In genomic region chr4:97153042-97153441, GRCh38 we compare ENCODE assay signal across 11 cellular contexts.
DNase-seq lines count a peak whose midpoint lies in the region; ATAC-seq, FAIRE-seq and TF ChIP-seq lines count a peak whose summit lies in the region.
"Had no signal": no experiment of that assay in that cellular context is flagged by ENCODE, and none has a peak within 500 bp of the region (broad histone marks: within the 10 kb centered on the region; RNA-seq: fewer than 3 reads in every experiment).

No MANE protein-coding gene starts in this region.

- no peak overlapping the region for H2AK5ac ChIP-seq in H1 (ENCODE audit: low read depth, low read length)

- no peak overlapping the region for H2BK120ac ChIP-seq in H1 (replicated peaks; ENCODE audit: low read depth, low read length)

- no peaks in the 10 kb centered on the region for H3K79me1 ChIP-seq in H1 (ENCODE audit: low read depth, low read length)

- TF ChIP-seq RAD21 in H1 (IDR thresholded peaks at IDR 0.05 in 1 of 2, conservative IDR thresholded peaks at IDR 0.05 in 1 of 2; ENCODE audit: low read depth in 2 of 2, low read length in 2 of 2) = peak; percentile 62 to 73

- no peak for TF ChIP-seq POLR2A in H1 (IDR thresholded peaks at IDR 0.05; ENCODE audit: control extremely low read depth in 1 of 2, low read depth in 2 of 2, low read length in 2 of 2)

- no peak overlapping the region for H3K14ac ChIP-seq in H1 (ENCODE audit: insufficient read length)

- no peak overlapping the region for H2BK5ac ChIP-seq in H1 (ENCODE audit: low read depth, low read length)

- WGBS in H1 (ENCODE audit: extremely low coverage in 1 of 2, insufficient coverage in 1 of 2, insufficient read length in 1 of 2, insufficient replicate concordance in 2 of 2, low coverage in 1 of 2, low lambda C conversion rate in 2 of 2, missing lambda C conversion rate in 1 of 2), 2 experiments = 92% methylated on average over 1 of the region's 1 CpG; no CpG with 5 or more reads in 1 of the 2 experiments

- H3K4ac ChIP-seq in H1 (replicated peaks; ENCODE audit: insufficient read length, low read depth, low read length) = no peak overlapping the region

- no peak overlapping the region for H4K8ac ChIP-seq in H1 (ENCODE audit: extremely low read depth, insufficient read depth, low read length)

- TF ChIP-seq EP300 in H1 (IDR thresholded peaks at IDR 0.05; ENCODE audit: borderline replicate concordance in 1 of 2, low read depth in 2 of 2, low read length in 2 of 2) = no peak

- no peak overlapping the region for H3K4me3 ChIP-seq in H1 (ENCODE audit: extremely low read depth in 1 of 4, insufficient read depth in 2 of 4, low read depth in 3 of 4, low read length in 4 of 4)

- H2BK15ac ChIP-seq in H1 (ENCODE audit: low read length) = no peak overlapping the region

- FAIRE-seq in H1 (lab: Jason Lieb, UNC) = no peak
- FAIRE-seq: GM18507 had no signal

- no peak overlapping the region for H3K23ac ChIP-seq in H1 (ENCODE audit: insufficient read length)

- H3K79me2 ChIP-seq in H1 (ENCODE audit: control insufficient read depth in 1 of 2, insufficient read depth in 2 of 2, low read length in 2 of 2) = no peaks in the 10 kb centered on the region

- no peak overlapping the region for H3K4me2 ChIP-seq in H1 (ENCODE audit: insufficient read depth in 1 of 2, low read depth in 2 of 2, low read length in 2 of 2)

- no peaks in the 10 kb centered on the region for H3K9me3 ChIP-seq in H1 (ENCODE audit: insufficient read depth in 2 of 2, low read depth in 1 of 2, low read length in 1 of 2)

- no peak overlapping the region for H3K18ac ChIP-seq in H1 (ENCODE audit: extremely low read depth, low read length)

- no peak overlapping the region for H4K5ac ChIP-seq in H1 (ENCODE audit: insufficient read length, low read depth, low read length)

- H3K23me2 ChIP-seq in H1 (ENCODE audit: low read depth, low read length) = no peaks in the 10 kb centered on the region

- H4K91ac ChIP-seq in H1 (replicated peaks; ENCODE audit: insufficient read length, low read length) = no peak overlapping the region

- no peaks in the 10 kb centered on the region for H3K27me3 ChIP-seq in H1 (replicated peaks in 1 of 4; ENCODE audit: control insufficient read depth in 3 of 4, extremely low read depth in 1 of 4, insufficient read depth in 3 of 4, low read length in 3 of 4)

- no peak overlapping the region for H3K56ac ChIP-seq in H1 (replicated peaks; ENCODE audit: insufficient read length, low read depth, low read length)

- H3K9ac ChIP-seq in H1 (replicated peaks in 1 of 4; ENCODE audit: extremely low read depth in 1 of 4, low read depth in 3 of 4, low read length in 3 of 4) = no peak overlapping the region

- H4K20me1 ChIP-seq in H1 (replicated peaks in 1 of 2; ENCODE audit: control insufficient read depth in 1 of 2, insufficient read depth in 2 of 2, low read length in 2 of 2) = no peaks in the 10 kb centered on the region

- H2AFZ ChIP-seq in H1 (ENCODE audit: low read length) = no peak overlapping the region

- 0 out of 7 replicates have a peak, but pooled peaks cover 0 to 3% (median 0%) of the 10 kb centered on the region in 4 experiments for H3K4me1 ChIP-seq in H1 (replicated peaks in 1 of 4; ENCODE audit: control insufficient read depth in 3 of 4, insufficient read depth in 4 of 4, low read length in 3 of 4)

- H3K27ac ChIP-seq in H1 (ENCODE audit: low read depth, low read length) = no peak overlapping the region

- ATAC-seq in GM18909 (IDR thresholded peaks at IDR 0.05; ENCODE audit: poor library complexity, unreplicated experiment) = no peak
- ATAC-seq: T-helper 17 cell had no signal

- no peaks in the 10 kb centered on the region for H3K36me3 ChIP-seq in H1 (ENCODE audit: control insufficient read depth in 2 of 4, insufficient read depth in 4 of 4, low read length in 3 of 4)

- CTCF ChIA-PET in H1 (lab: Charles Lee; ENCODE audit: partially characterized antibody) = interaction anchor here (0.7 to 2.1 kb wide), 11 partner anchors 8 to 894 kb away, joined by 3 to 9 read pairs (median 3); no protein-coding TSS in a partner anchor

- DNase-seq in NCI-H2081 treated with DMSO at 0.1 percent for 48 hours (lab: John Stamatoyannopoulos, UW) (peak; percentile 8), NCI-H2081 (lab: John Stamatoyannopoulos, UW) (no peak), NCI-H82 (lab: John Stamatoyannopoulos, UW) (peak; percentile 49), H1 (ENCODE audit: low read depth in 1 of 2, low spot score in 2 of 2) (no peak), renal cortical epithelial cell (ENCODE audit: low read depth) (peak; percentile 42), MV-4-11 (lab: John Stamatoyannopoulos, UW) (no peak)
- DNase-seq in stimulated activated CD4-positive, alpha-beta T cell treated with anti-CD3 and anti-CD28 coated beads, Interleukin-1b, Interleukin-23, amount 100 ng/mL, for 48 hours = no peak
- DNase-seq: activated effector memory CD4-positive, alpha-beta T cell treated with Interleukin-2 at 50 U/mL for 16 hours; T-helper 17 cell had no signal

- TF ChIP-seq CTCF in H1 (IDR thresholded peaks at IDR 0.05; ENCODE audit: control extremely low read depth in 1 of 3, insufficient read depth in 1 of 3, low read depth in 1 of 3, low read length in 3 of 3) = peak in 2 of 3 experiments; percentile 41 to 45; a peak in 2 of 4 replicates

- no peak overlapping the region for H2BK20ac ChIP-seq in H1 (ENCODE audit: low read length)

- POLR2A ChIA-PET in H1 (lab: Charles Lee; ENCODE audit: partially characterized antibody) = interaction anchor here (1.1 kb wide), 1 partner anchor 11 kb away, joined by 4 read pairs; no protein-coding TSS in a partner anchor

- H2BK12ac ChIP-seq in H1 (ENCODE audit: low read depth, low read length) = no peak overlapping the region

TF ChIP-seq in H1, 55 proteins besides CTCF, POLR2A, EP300 and RAD21:
- TF ChIP-seq CHD2 (IDR thresholded peaks at IDR 0.05; ENCODE audit: low read length) = no peak
- no peak for TF ChIP-seq NANOG (IDR thresholded peaks at IDR 0.05; ENCODE audit: insufficient read depth, low read depth, low read length, poor library complexity, severe bottlenecking)
- TF ChIP-seq RBBP5 (IDR thresholded peaks at IDR 0.05; ENCODE audit: borderline replicate concordance, low read depth, low read length) = no peak
- peak; percentile 92 for TF ChIP-seq CEBPB (IDR thresholded peaks at IDR 0.05; ENCODE audit: low read depth, low read length)
TF ChIP-seq in H1: peak in this region for 1.

Comparison
In these comparisons a context has a peak if more than half of its experiments do, and no peak if none do; other contexts are left out.
1. DNase-seq: peak in NCI-H2081 treated with DMSO at 0.1 percent for 48 hours (single experiment), NCI-H82 (single experiment) and renal cortical epithelial cell (single experiment); none in NCI-H2081 (0 of 2), H1 (0 of 2), MV-4-11 (single experiment) and stimulated activated CD4-positive, alpha-beta T cell treated with anti-CD3 and anti-CD28 coated beads, Interleukin-1b, Interleukin-23, amount 100 ng/mL, for 48 hours (single experiment).